1 cellular context compared by ENCODE assay signal in genomic region chr6:149247385-149247763, GRCh38.
TF ChIP-seq lines count a peak whose summit lies in the region.

No MANE protein-coding gene starts in this region.

TF ChIP-seq in GM23338, 12 proteins besides CTCF, POLR2A, EP300 and RAD21 (continued from another document):
- TF ChIP-seq ZNF462 (CRISPR knock-in tag; IDR thresholded peaks at IDR 0.05) = no peak
- TF ChIP-seq EZH2phosphoT487 (IDR thresholded peaks at IDR 0.05; ENCODE audit: unreplicated experiment) = no peak
- no peak for TF ChIP-seq EZH2 (IDR thresholded peaks at IDR 0.05; ENCODE audit: low read depth, unreplicated experiment)
- no peak for TF ChIP-seq STAT1 (IDR thresholded peaks at IDR 0.05; ENCODE audit: unreplicated experiment)
- TF ChIP-seq ZNF331 (CRISPR knock-in tag; IDR thresholded peaks at IDR 0.05; ENCODE audit: low read depth) = no peak
- TF ChIP-seq JUNB (IDR thresholded peaks at IDR 0.05; ENCODE audit: unreplicated experiment) = no peak
- TF ChIP-seq POLR2AphosphoS5 (IDR thresholded peaks at IDR 0.05; ENCODE audit: low read depth) = no peak
- TF ChIP-seq CREB1 (CRISPR knock-in tag; IDR thresholded peaks at IDR 0.05; ENCODE audit: low read depth) = no peak
- no peak for TF ChIP-seq ZNF114 (CRISPR knock-in tag; IDR thresholded peaks at IDR 0.05)
- TF ChIP-seq NANOG (IDR thresholded peaks at IDR 0.05; ENCODE audit: borderline replicate concordance) = no peak
